1 cellular context compared by ENCODE assay signal in the genomic region with DNA sequence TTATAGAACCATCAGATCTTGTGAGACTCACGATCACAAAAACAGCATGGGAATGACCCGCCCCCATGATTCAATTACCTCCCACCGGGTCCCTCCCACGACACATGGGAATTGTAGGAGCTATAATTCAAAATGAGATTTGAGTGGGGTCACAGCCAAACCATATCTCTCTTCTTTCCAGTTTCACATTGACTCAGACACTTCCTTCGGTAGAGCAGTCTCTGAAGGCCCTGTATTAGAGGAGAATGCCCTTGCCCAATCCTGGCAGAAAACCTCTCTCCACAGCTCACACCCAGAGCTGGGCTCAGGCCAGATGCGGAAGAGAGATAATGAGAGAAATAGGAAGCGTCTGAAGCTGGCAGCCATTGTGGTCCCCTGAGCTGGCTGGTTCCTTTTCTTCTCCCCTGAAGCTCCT.
TF ChIP-seq lines count a peak whose summit lies in the region.

No MANE protein-coding gene starts in this region.

TF ChIP-seq in K562, 482 proteins besides CTCF, POLR2A, EP300 and RAD21 (continued from another document):
- TF ChIP-seq, protein P1, sequence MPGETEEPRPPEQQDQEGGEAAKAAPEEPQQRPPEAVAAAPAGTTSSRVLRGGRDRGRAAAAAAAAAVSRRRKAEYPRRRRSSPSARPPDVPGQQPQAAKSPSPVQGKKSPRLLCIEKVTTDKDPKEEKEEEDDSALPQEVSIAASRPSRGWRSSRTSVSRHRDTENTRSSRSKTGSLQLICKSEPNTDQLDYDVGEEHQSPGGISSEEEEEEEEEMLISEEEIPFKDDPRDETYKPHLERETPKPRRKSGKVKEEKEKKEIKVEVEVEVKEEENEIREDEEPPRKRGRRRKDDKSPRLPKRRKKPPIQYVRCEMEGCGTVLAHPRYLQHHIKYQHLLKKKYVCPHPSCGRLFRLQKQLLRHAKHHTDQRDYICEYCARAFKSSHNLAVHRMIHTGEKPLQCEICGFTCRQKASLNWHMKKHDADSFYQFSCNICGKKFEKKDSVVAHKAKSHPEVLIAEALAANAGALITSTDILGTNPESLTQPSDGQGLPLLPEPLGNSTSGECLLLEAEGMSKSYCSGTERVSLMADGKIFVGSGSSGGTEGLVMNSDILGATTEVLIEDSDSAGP (CRISPR knock-in tag; IDR thresholded peaks at IDR 0.05), result no peak
